Comparison of ENCODE assay signal across 17 cellular contexts in genomic region chr6:152204584-152204983, GRCh38.
DNase-seq lines count a peak whose midpoint lies in the region; ATAC-seq and TF ChIP-seq lines count a peak whose summit lies in the region.
"Had no signal": no experiment of that assay in that cellular context is flagged by ENCODE, and none has a peak within 500 bp of the region (broad histone marks: within the 10 kb centered on the region; RNA-seq: fewer than 3 reads in every experiment).

No MANE protein-coding gene starts in this region.

- H3K9ac ChIP-seq in GM23248 = no peak overlapping the region

- H3K4me3 ChIP-seq in thoracic aorta (no peak overlapping the region), GM23248 (no peak overlapping the region), gastroesophageal sphincter (no peak overlapping the region)
- H3K4me3 ChIP-seq: A549, GM23338 had no signal

- no peak for TF ChIP-seq CTCF in thoracic aorta (IDR thresholded peaks at IDR 0.05)
- no peak for TF ChIP-seq CTCF in gastroesophageal sphincter (IDR thresholded peaks at IDR 0.05)

- in situ Hi-C loops in GM23248 (cut with MboI) = no loop called here

- H3K9me3 ChIP-seq in thoracic aorta = no peaks in the 10 kb centered on the region
- H3K9me3 ChIP-seq in GM23248 (ENCODE audit: low read depth) = no peaks in the 10 kb centered on the region
- no peaks in the 10 kb centered on the region for H3K9me3 ChIP-seq in gastroesophageal sphincter
- H3K9me3 ChIP-seq: A549, Caco-2 had no signal

- no peak overlapping the region for H3K4me2 ChIP-seq in GM23248 (ENCODE audit: unreplicated experiment)
- H3K4me2 ChIP-seq: A549, GM23338 had no signal

- H3F3A ChIP-seq in GM23248 (ENCODE audit: insufficient read depth) = no peaks in the 10 kb centered on the region

- no peak for TF ChIP-seq EP300 in gastroesophageal sphincter (IDR thresholded peaks at IDR 0.05)

- no peaks in the 10 kb centered on the region for H3K9me2 ChIP-seq in GM23248 (ENCODE audit: insufficient read depth)

- peak; percentile 38 for ATAC-seq in thoracic aorta (ENCODE audit: insufficient number of reproducible peaks, low FRiP score, low read depth)
- no peak for ATAC-seq in gastroesophageal sphincter
- ATAC-seq in GM19455 (IDR thresholded peaks at IDR 0.05; ENCODE audit: unreplicated experiment) = no peak
- ATAC-seq: A549, GM23338 had no signal

- WGBS in GM23248 (ENCODE audit: low coverage in 1 of 2, low lambda C conversion rate in 2 of 2, missing lambda C conversion rate in 2 of 2), 2 experiments = 96 to 98% methylated on average over 2 of the region's 2 CpGs
- WGBS in gastroesophageal sphincter (ENCODE audit: low coverage in 1 of 2), 2 donors = 35 to 47% methylated on average over 2 of the region's 2 CpGs

- H3K4me1 ChIP-seq in thoracic aorta (ENCODE audit: control insufficient read depth in 1 of 2, low read depth in 2 of 2) = peaks cover 15 to 32% of the 10 kb centered on the region in 2 donors
- H3K4me1 ChIP-seq in GM23248 (ENCODE audit: insufficient read depth) = no peaks in the 10 kb centered on the region
- H3K4me1 ChIP-seq in gastroesophageal sphincter = no peaks in the 10 kb centered on the region
- H3K4me1 ChIP-seq: A549, Caco-2 had no signal

- TF ChIP-seq POLR2A in gastroesophageal sphincter (IDR thresholded peaks at IDR 0.05) = no peak

- no peak overlapping the region for H2AFZ ChIP-seq in GM23248
- H2AFZ ChIP-seq: GM23338 had no signal

- H3K27me3 ChIP-seq in thoracic aorta (replicated peaks; ENCODE audit: insufficient read depth) (no peaks in the 10 kb centered on the region), GM23248 (replicated peaks; ENCODE audit: insufficient read depth) (no peaks in the 10 kb centered on the region), gastroesophageal sphincter (no peaks in the 10 kb centered on the region)

- no peaks in the 10 kb centered on the region for H3K79me2 ChIP-seq in GM23248 (ENCODE audit: insufficient read depth)

- no peaks in the 10 kb centered on the region for H4K20me1 ChIP-seq in GM23248 (ENCODE audit: insufficient read depth)

- DNase-seq in EH (ENCODE audit: low read depth) = peak; percentile 70
- peak; percentile 7 for DNase-seq in brain pericyte (ENCODE audit: low read depth, low spot score)
- peak; percentile 5 for DNase-seq in hepatic stellate cell (ENCODE audit: low spot score)
- DNase-seq in thoracic aorta (ENCODE audit: low spot score) = no peak
- DNase-seq in GM23248 = no peak
- no peak for DNase-seq in substantia nigra (lab: John Stamatoyannopoulos, UW)
- DNase-seq: AML-193; Caco-2; CD4-positive, alpha-beta T cell; GDM1; HCEC 1CT had no signal

- H3K27ac ChIP-seq in thoracic aorta (peak overlapping the region; percentile 1 to 25), GM23248 (no peak overlapping the region), gastroesophageal sphincter (no peak overlapping the region), substantia nigra (ENCODE audit: low read depth, low read length, poor library complexity, severe bottlenecking) (no peak overlapping the region)
- H3K27ac ChIP-seq: 22Rv1, A549, C4-2B had no signal

- peaks cover 44% of the 10 kb centered on the region for H3K36me3 ChIP-seq in thoracic aorta
- H3K36me3 ChIP-seq in GM23248 (ENCODE audit: low read depth) = peaks cover 77% of the 10 kb centered on the region
- H3K36me3 ChIP-seq in gastroesophageal sphincter = peaks cover 19 to 91% of the 10 kb centered on the region in 2 donors

Comparison
In these comparisons a context has a peak if more than half of its experiments do, and no peak if none do; other contexts are left out.
1. DNase-seq: peak in EH (single experiment), brain pericyte (single experiment) and hepatic stellate cell (single experiment); none in thoracic aorta (single experiment), GM23248 (single experiment) and substantia nigra (0 of 49).
2. H3K27ac ChIP-seq: peak in thoracic aorta (2 of 2); none in GM23248 (single experiment), gastroesophageal sphincter (0 of 4) and substantia nigra (single experiment).